Comparison of ENCODE assay signal across 13 cellular contexts in genomic region chr17:62750502-62751349, GRCh38. TPM values are rescaled to one million over a fixed set of nuclear protein-coding genes. Genes with fewer than 3 reads are reported as not detected.
DNase-seq lines count a peak whose midpoint lies in the region; ATAC-seq and TF ChIP-seq lines count a peak whose summit lies in the region.
"Had no signal": no experiment of that assay in that cellular context is flagged by ENCODE, and none has a peak within 500 bp of the region (broad histone marks: within the 10 kb centered on the region; RNA-seq: fewer than 3 reads in every experiment).

No MANE protein-coding gene starts in this region.

- H3K4me1 ChIP-seq in HUES6 (ENCODE audit: control insufficient read depth, insufficient read depth, low read length) = peaks cover 21% of the 10 kb centered on the region

- POLR2A ChIA-PET in WTC11 (lab: Charles Lee) = interaction anchor here (0.5 kb wide), 1 partner anchor 63 kb away, joined by 3 read pairs; no protein-coding TSS in a partner anchor

- peak; percentile 21 for DNase-seq in Ammon's horn (ENCODE audit: low spot score)
- DNase-seq in WTC11 (ENCODE audit: low spot score) = peak; percentile 48
- DNase-seq in islet precursor cell = peak; percentile 77
- no peak for DNase-seq in NCI-H2029 treated with DMSO at 0.1 percent for 48 hours (lab: John Stamatoyannopoulos, UW)
- no peak for DNase-seq in NK-92 (lab: John Stamatoyannopoulos, UW; ENCODE audit: unreplicated experiment)
- no peak for DNase-seq in NCI-H345 (lab: John Stamatoyannopoulos, UW)
- DNase-seq: activated CD4-positive, CD25-positive, alpha-beta regulatory T cell treated with anti-CD3 and anti-CD28 coated beads, Interleukin-2, amount 50 U/mL, for 72 hours; Kasumi-1; NCI-H510A; SW 1271 had no signal

- H3K36me3 ChIP-seq in HUES6 (ENCODE audit: control insufficient read depth, insufficient read depth, low read length) = no peaks in the 10 kb centered on the region
- H3K36me3 ChIP-seq: cardiac muscle cell had no signal

- no peak overlapping the region for H3K27ac ChIP-seq in HUES6 (ENCODE audit: low read depth, low read length)
- H3K27ac ChIP-seq: cardiac muscle cell had no signal

- H3K9me3 Mint-ChIP-seq in WTC11 = no peaks in the 10 kb centered on the region

- no peak overlapping the region for H3K4me3 Mint-ChIP-seq in WTC11

- H3K4me3 ChIP-seq in HUES6 (ENCODE audit: low read depth, low read length) = no peak overlapping the region
- H3K4me3 ChIP-seq: cardiac muscle cell had no signal

- CTCF ChIA-PET in WTC11 (lab: Charles Lee) = interaction anchor here (0.5 to 1.3 kb wide), 6 partner anchors 10 to 236 kb away, joined by 3 to 4 read pairs (median 3); no protein-coding TSS in a partner anchor

- peak overlapping the region; percentile 52; the same call in 1 of the 2 replicates for H3K27ac Mint-ChIP-seq in WTC11

- H3K4me1 Mint-ChIP-seq in WTC11 = peaks cover 36% of the 10 kb centered on the region

- H3K9ac ChIP-seq in HUES6 (ENCODE audit: low read length) = peak overlapping the region; percentile 6

- no peaks in the 10 kb centered on the region for H3K9me3 ChIP-seq in HUES6 (ENCODE audit: control insufficient read depth, insufficient read depth, low read depth, low read length)

- 0 out of 2 replicates have a peak, but pooled peaks cover 3% of the 10 kb centered on the region for H3K27me3 ChIP-seq in HUES6 (ENCODE audit: control insufficient read depth, insufficient read depth, low read length)
- H3K27me3 ChIP-seq: cardiac muscle cell had no signal

- no peaks in the 10 kb centered on the region for H3K36me3 Mint-ChIP-seq in WTC11

- H3K27me3 Mint-ChIP-seq in WTC11 (ENCODE audit: low read depth) = no peaks in the 10 kb centered on the region; the same call in 1 of the 2 replicates

- no peak for TF ChIP-seq CTCF in WTC11 (IDR thresholded peaks at IDR 0.05)

- ATAC-seq in WTC11 = peak; percentile 78
- no peak for ATAC-seq in HG03571 (IDR thresholded peaks at IDR 0.05; ENCODE audit: unreplicated experiment)

TF ChIP-seq in WTC11, 78 proteins besides CTCF, POLR2A, EP300 and RAD21 (continues in another document):
- TF ChIP-seq USF2 (CRISPR knock-in tag; IDR thresholded peaks at IDR 0.05) (no peak), E2F4 (CRISPR knock-in tag; IDR thresholded peaks at IDR 0.05; ENCODE audit: borderline replicate concordance, low read depth) (no peak), IRF1 (CRISPR knock-in tag; IDR thresholded peaks at IDR 0.05) (no peak), GABPB1 (CRISPR knock-in tag; IDR thresholded peaks at IDR 0.05) (no peak), PREB (CRISPR knock-in tag; IDR thresholded peaks at IDR 0.05; ENCODE audit: borderline replicate concordance) (no peak), ZNF281 (CRISPR knock-in tag; IDR thresholded peaks at IDR 0.05) (no peak), TEAD1 (CRISPR knock-in tag; IDR thresholded peaks at IDR 0.05) (peak; percentile 24; the same call in 1 of the 2 replicates), ATF6 (CRISPR knock-in tag; IDR thresholded peaks at IDR 0.05) (no peak), MAX (CRISPR knock-in tag; IDR thresholded peaks at IDR 0.05) (0 out of 2 replicates have a peak, but pooled peaks have one; percentile 37)

RNA-seq across cellular contexts. Expression of gene MARCHF10, which starts 57.4 kb away (rescaled TPM):
- 0.48 to 1.0 TPM (median 0.73 TPM) in 3 replicates for total RNA-seq in WTC11 (2021)

Comparison
In these comparisons a context has a peak if more than half of its experiments do, and no peak if none do; other contexts are left out.
1. DNase-seq: peak in Ammon's horn (single experiment), WTC11 (single experiment) and islet precursor cell (single experiment); none in NCI-H2029 treated with DMSO at 0.1 percent for 48 hours (single experiment), NK-92 (single experiment) and NCI-H345 (single experiment).